1 cellular context compared by ENCODE assay signal in the genomic region with DNA sequence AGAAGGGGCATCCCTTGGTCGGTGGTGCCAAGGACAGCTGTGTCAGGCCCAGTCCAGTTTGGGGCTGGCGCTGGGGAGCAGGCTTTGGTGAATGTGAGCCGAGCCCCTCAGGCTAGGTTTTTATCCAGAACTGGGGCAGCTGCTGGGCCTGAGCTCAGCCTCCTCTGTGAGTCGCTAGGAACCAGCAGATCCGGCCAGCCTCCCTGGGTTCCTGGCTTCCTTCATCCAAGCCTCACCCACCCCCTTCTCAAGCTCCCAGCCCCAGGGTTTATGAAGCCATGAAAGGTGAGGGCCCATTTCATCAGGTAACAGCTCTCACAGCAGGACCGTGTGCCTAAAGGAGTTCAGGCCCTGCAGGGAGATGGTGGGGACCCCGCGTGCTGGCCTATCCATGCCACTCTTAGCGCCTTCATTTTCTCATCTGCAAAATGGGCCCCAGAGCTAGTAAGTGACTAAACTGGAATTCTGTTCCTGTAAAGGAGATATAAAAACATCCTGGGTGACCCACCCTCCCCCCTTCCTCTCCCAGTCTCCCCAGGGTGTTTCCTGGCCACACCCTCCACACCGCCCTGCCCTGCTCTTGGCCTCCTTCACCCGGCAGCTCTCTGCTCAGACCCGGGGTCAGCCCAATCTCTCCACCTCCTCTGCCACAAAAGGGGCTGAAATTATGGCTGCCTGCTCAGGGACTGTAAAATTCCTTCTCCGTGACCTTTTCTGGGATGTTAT.
TF ChIP-seq lines count a peak whose summit lies in the region.

No MANE protein-coding gene starts in this region.

TF ChIP-seq in K562, 482 proteins besides CTCF, POLR2A, EP300 and RAD21 (continued from another document and continues in another):
- TF ChIP-seq, protein P1, sequence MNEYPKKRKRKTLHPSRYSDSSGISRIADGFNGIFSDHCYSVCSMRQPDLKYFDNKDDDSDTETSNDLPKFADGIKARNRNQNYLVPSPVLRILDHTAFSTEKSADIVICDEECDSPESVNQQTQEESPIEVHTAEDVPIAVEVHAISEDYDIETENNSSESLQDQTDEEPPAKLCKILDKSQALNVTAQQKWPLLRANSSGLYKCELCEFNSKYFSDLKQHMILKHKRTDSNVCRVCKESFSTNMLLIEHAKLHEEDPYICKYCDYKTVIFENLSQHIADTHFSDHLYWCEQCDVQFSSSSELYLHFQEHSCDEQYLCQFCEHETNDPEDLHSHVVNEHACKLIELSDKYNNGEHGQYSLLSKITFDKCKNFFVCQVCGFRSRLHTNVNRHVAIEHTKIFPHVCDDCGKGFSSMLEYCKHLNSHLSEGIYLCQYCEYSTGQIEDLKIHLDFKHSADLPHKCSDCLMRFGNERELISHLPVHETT (CRISPR knock-in tag; conservative IDR thresholded peaks at IDR 0.05 in 1 of 2, IDR thresholded peaks at IDR 0.05 in 1 of 2): no peak
- no peak for TF ChIP-seq CEBPB (tag; IDR thresholded peaks at IDR 0.05)
- no peak for TF ChIP-seq PCBP1 (IDR thresholded peaks at IDR 0.05; ENCODE audit: low read depth, low read length, poor library complexity, severe bottlenecking)
- no peak for TF ChIP-seq FOXK1 (CRISPR knock-in tag; IDR thresholded peaks at IDR 0.05; ENCODE audit: borderline replicate concordance)
- TF ChIP-seq HEY1 (CRISPR knock-in tag; IDR thresholded peaks at IDR 0.05; ENCODE audit: borderline replicate concordance): no peak
- TF ChIP-seq NFE2L1 (tag; IDR thresholded peaks at IDR 0.05; ENCODE audit: borderline replicate concordance, low read depth): no peak
- TF ChIP-seq ZNF280B (CRISPR knock-in tag; IDR thresholded peaks at IDR 0.05): no peak
- no peak for TF ChIP-seq CEBPG (CRISPR knock-in tag; IDR thresholded peaks at IDR 0.05)
- TF ChIP-seq CEBPG (tag; conservative IDR thresholded peaks at IDR 0.05 in 1 of 2, IDR thresholded peaks at IDR 0.05 in 1 of 2): no peak
- peak; percentile 78 for TF ChIP-seq VEZF1 (CRISPR knock-in tag; IDR thresholded peaks at IDR 0.05)
- TF ChIP-seq, protein P2, sequence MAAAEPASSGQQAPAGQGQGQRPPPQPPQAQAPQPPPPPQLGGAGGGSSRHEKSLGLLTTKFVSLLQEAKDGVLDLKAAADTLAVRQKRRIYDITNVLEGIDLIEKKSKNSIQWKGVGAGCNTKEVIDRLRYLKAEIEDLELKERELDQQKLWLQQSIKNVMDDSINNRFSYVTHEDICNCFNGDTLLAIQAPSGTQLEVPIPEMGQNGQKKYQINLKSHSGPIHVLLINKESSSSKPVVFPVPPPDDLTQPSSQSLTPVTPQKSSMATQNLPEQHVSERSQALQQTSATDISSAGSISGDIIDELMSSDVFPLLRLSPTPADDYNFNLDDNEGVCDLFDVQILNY (CRISPR knock-in tag; IDR thresholded peaks at IDR 0.05): no peak
- peak; percentile 85 for TF ChIP-seq CHD4 (IDR thresholded peaks at IDR 0.05; ENCODE audit: insufficient read depth, insufficient replicate concordance, low read depth, low read length, poor library complexity, severe bottlenecking)
- TF ChIP-seq, protein P3, sequence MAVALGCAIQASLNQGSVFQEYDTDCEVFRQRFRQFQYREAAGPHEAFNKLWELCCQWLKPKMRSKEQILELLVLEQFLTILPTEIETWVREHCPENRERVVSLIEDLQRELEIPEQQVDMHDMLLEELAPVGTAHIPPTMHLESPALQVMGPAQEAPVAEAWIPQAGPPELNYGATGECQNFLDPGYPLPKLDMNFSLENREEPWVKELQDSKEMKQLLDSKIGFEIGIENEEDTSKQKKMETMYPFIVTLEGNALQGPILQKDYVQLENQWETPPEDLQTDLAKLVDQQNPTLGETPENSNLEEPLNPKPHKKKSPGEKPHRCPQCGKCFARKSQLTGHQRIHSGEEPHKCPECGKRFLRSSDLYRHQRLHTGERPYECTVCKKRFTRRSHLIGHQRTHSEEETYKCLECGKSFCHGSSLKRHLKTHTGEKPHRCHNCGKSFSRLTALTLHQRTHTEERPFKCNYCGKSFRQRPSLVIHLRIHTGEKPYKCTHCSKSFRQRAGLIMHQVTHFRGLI (CRISPR knock-in tag; IDR thresholded peaks at IDR 0.05): no peak
- TF ChIP-seq RBM25 (IDR thresholded peaks at IDR 0.05; ENCODE audit: low read depth, low read length, severe bottlenecking): peak; percentile 92
- peak; percentile 34; the same call in 1 of the 2 replicates for TF ChIP-seq ARID1B (IDR thresholded peaks at IDR 0.05)
- no peak for TF ChIP-seq GTF2E2 (tag; IDR thresholded peaks at IDR 0.05)
- no peak for TF ChIP-seq TFE3 (CRISPR knock-in tag; IDR thresholded peaks at IDR 0.05)
- 0 out of 2 replicates have a peak, but pooled peaks have one; percentile 40 for TF ChIP-seq ZNF583 (CRISPR knock-in tag; IDR thresholded peaks at IDR 0.05)
- TF ChIP-seq HDAC8 (tag; IDR thresholded peaks at IDR 0.05): no peak
- peak; percentile 97 for TF ChIP-seq BCOR (IDR thresholded peaks at IDR 0.05)
- TF ChIP-seq KLF13 (tag; IDR thresholded peaks at IDR 0.05; ENCODE audit: borderline replicate concordance, low read depth): no peak
- TF ChIP-seq, protein P4, sequence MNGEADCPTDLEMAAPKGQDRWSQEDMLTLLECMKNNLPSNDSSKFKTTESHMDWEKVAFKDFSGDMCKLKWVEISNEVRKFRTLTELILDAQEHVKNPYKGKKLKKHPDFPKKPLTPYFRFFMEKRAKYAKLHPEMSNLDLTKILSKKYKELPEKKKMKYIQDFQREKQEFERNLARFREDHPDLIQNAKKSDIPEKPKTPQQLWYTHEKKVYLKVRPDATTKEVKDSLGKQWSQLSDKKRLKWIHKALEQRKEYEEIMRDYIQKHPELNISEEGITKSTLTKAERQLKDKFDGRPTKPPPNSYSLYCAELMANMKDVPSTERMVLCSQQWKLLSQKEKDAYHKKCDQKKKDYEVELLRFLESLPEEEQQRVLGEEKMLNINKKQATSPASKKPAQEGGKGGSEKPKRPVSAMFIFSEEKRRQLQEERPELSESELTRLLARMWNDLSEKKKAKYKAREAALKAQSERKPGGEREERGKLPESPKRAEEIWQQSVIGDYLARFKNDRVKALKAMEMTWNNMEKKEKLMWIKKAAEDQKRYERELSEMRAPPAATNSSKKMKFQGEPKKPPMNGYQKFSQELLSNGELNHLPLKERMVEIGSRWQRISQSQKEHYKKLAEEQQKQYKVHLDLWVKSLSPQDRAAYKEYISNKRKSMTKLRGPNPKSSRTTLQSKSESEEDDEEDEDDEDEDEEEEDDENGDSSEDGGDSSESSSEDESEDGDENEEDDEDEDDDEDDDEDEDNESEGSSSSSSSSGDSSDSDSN (IDR thresholded peaks at IDR 0.05; ENCODE audit: borderline replicate concordance in 1 of 2, low read depth in 2 of 2, low read length in 2 of 2): peak in 1 of 2 experiments; percentile 76; a peak in 2 of 4 replicates
- TF ChIP-seq CBX8 (IDR thresholded peaks at IDR 0.05; ENCODE audit: borderline replicate concordance, extremely low read depth, low read depth, low read length, poor library complexity, severe bottlenecking): no peak
- TF ChIP-seq HMGN3 (IDR thresholded peaks at IDR 0.05; ENCODE audit: borderline replicate concordance, extremely low read depth, insufficient read length, low read depth, low read length): no peak
- TF ChIP-seq ZNF24 (IDR thresholded peaks at IDR 0.05): peak; percentile 17; the same call in 1 of the 2 replicates
- TF ChIP-seq PTBP1 (IDR thresholded peaks at IDR 0.05; ENCODE audit: low read depth, low read length): peak; percentile 84; the same call in 1 of the 2 replicates
- TF ChIP-seq NR4A1 (CRISPR knock-in tag; IDR thresholded peaks at IDR 0.05): no peak
- TF ChIP-seq NR4A1 (tag; IDR thresholded peaks at IDR 0.05): no peak
- TF ChIP-seq RBFOX2 (IDR thresholded peaks at IDR 0.05; ENCODE audit: low read depth, low read length): peak; percentile 51
- no peak for TF ChIP-seq NRF1 (conservative IDR thresholded peaks at IDR 0.05 in 1 of 2, IDR thresholded peaks at IDR 0.05 in 1 of 2)
- TF ChIP-seq BDP1 (IDR thresholded peaks at IDR 0.05; ENCODE audit: insufficient read depth, insufficient read length): no peak
- 0 out of 2 replicates have a peak, but pooled peaks have one; percentile 11 for TF ChIP-seq ZNF3 (CRISPR knock-in tag; IDR thresholded peaks at IDR 0.05)
- no peak for TF ChIP-seq PRMT5 (CRISPR knock-in tag; IDR thresholded peaks at IDR 0.05)
- no peak for TF ChIP-seq THRAP3 (IDR thresholded peaks at IDR 0.05; ENCODE audit: borderline replicate concordance)
- no peak for TF ChIP-seq OTX1 (CRISPR knock-in tag; IDR thresholded peaks at IDR 0.05)
- TF ChIP-seq CTBP1 (IDR thresholded peaks at IDR 0.05; ENCODE audit: borderline replicate concordance): no peak
- no peak for TF ChIP-seq NFE2 (IDR thresholded peaks at IDR 0.05; ENCODE audit: low read depth)
- no peak for TF ChIP-seq BRCA1 (IDR thresholded peaks at IDR 0.05)
- TF ChIP-seq BRCA1 (CRISPR knock-in tag; IDR thresholded peaks at IDR 0.05): no peak
- TF ChIP-seq FOXJ2 (tag; IDR thresholded peaks at IDR 0.05): no peak
- no peak for TF ChIP-seq SIX5 (IDR thresholded peaks at IDR 0.05; ENCODE audit: borderline replicate concordance in 1 of 2, insufficient read depth in 1 of 2, low read depth in 1 of 2, low read length in 2 of 2)
- no peak for TF ChIP-seq ZHX1 (conservative IDR thresholded peaks at IDR 0.05; ENCODE audit: low read length)
- TF ChIP-seq SRSF3 (IDR thresholded peaks at IDR 0.05; ENCODE audit: insufficient read depth, low read length): no peak
- no peak for TF ChIP-seq PYGO2 (tag; IDR thresholded peaks at IDR 0.05)
- TF ChIP-seq, protein P5, sequence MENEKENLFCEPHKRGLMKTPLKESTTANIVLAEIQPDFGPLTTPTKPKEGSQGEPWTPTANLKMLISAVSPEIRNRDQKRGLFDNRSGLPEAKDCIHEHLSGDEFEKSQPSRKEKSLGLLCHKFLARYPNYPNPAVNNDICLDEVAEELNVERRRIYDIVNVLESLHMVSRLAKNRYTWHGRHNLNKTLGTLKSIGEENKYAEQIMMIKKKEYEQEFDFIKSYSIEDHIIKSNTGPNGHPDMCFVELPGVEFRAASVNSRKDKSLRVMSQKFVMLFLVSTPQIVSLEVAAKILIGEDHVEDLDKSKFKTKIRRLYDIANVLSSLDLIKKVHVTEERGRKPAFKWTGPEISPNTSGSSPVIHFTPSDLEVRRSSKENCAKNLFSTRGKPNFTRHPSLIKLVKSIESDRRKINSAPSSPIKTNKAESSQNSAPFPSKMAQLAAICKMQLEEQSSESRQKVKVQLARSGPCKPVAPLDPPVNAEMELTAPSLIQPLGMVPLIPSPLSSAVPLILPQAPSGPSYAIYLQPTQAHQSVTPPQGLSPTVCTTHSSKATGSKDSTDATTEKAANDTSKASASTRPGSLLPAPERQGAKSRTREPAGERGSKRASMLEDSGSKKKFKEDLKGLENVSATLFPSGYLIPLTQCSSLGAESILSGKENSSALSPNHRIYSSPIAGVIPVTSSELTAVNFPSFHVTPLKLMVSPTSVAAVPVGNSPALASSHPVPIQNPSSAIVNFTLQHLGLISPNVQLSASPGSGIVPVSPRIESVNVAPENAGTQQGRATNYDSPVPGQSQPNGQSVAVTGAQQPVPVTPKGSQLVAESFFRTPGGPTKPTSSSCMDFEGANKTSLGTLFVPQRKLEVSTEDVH (IDR thresholded peaks at IDR 0.05; ENCODE audit: low read depth, partially characterized antibody): no peak
- TF ChIP-seq ZFP30 (CRISPR knock-in tag; IDR thresholded peaks at IDR 0.05; ENCODE audit: borderline replicate concordance): no peak
- TF ChIP-seq SMAD4 (CRISPR knock-in tag; conservative IDR thresholded peaks at IDR 0.05): peak; percentile 5; the same call in 1 of the 2 replicates
- no peak for TF ChIP-seq ZNF175 (CRISPR knock-in tag; IDR thresholded peaks at IDR 0.05; ENCODE audit: low read depth)
